8 cellular contexts compared by ENCODE assay signal in the genomic region with DNA sequence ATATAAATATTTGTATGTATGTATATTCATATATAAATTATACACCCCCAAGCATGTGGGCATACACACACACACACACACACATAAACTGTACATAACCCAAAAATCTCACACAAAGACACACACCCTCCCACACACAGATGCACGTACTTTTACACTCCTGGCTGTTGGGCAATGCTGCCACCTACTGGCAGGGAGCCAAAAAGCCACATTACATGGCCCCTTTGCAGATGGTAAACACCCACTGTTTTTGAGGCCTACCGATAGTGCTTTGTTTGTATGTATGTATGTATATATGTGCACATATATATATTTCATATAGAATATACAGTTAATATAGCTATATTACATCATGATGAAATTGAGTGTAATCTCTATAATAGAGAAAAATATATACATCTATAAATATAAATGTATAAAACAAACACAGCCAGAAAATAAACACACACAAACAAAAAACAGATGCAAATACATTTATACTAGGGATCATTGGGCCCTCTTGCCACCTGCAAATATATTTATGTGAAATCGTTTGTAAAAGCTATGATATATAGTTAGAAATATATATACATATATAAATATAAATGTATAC.
A peak's percentile ranks its signal among the peaks of the same experiment; 100 is the strongest.
DNase-seq lines count a peak whose midpoint lies in the region; FAIRE-seq and TF ChIP-seq lines count a peak whose summit lies in the region.

No MANE protein-coding gene starts in this region.

- peaks cover 2% of the 10 kb centered on the region for H3K9me3 Mint-ChIP-seq in glutamatergic neuron (ENCODE audit: unreplicated experiment)

- H4K20me1 ChIP-seq in Loucy (ENCODE audit: insufficient read depth, low read length, poor library complexity, severe bottlenecking) = no peaks in the 10 kb centered on the region

- no peak overlapping the region for H2AFZ ChIP-seq in Loucy (ENCODE audit: low read length)

- DNase-seq in GF-D8 (lab: John Stamatoyannopoulos, UW) = peak; percentile 46
- DNase-seq in H4 (ENCODE audit: low spot score) = peak; percentile 67
- peak; percentile 25 to 62 for DNase-seq in SJSA1 (ENCODE audit: low read depth in 1 of 2, low spot score in 2 of 2)
- DNase-seq in activated naive CD4-positive, alpha-beta T cell treated with Interleukin-2 at 50 U/mL for 16 hours = peak; percentile 86
- peak; percentile 88 for DNase-seq in glutamatergic neuron
- peak; percentile 88 for DNase-seq in posterior vena cava (ENCODE audit: low spot score)
- DNase-seq in urothelium cell line (ENCODE audit: low spot score) = peak; percentile 66

- H3K9ac ChIP-seq in Loucy (ENCODE audit: low read depth, low read length, poor library complexity, severe bottlenecking) = no peak overlapping the region

- peak; percentile 82 for FAIRE-seq in urothelium cell line (lab: Jason Lieb, UNC)

- H3K4me1 Mint-ChIP-seq in glutamatergic neuron (ENCODE audit: low read depth, unreplicated experiment) = peaks cover 21% of the 10 kb centered on the region

- no peaks in the 10 kb centered on the region for H3F3A ChIP-seq in Loucy (ENCODE audit: low read depth)

- no peak overlapping the region for H3K4me3 ChIP-seq in Loucy (ENCODE audit: low read length, poor library complexity, severe bottlenecking)
- no peak overlapping the region for H3K4me3 ChIP-seq in SJSA1

- H3K9me2 ChIP-seq in Loucy (replicated peaks; ENCODE audit: low read depth, low read length) = no peaks in the 10 kb centered on the region

- H3K27ac Mint-ChIP-seq in glutamatergic neuron (ENCODE audit: unreplicated experiment) = peak overlapping the region; percentile 64

- H3K36me3 ChIP-seq in Loucy (ENCODE audit: insufficient read depth, low read length) (no peaks in the 10 kb centered on the region), SJSA1 (no peaks in the 10 kb centered on the region)

- no peak overlapping the region for H3K4me2 ChIP-seq in Loucy (ENCODE audit: low read depth, low read length, poor library complexity, severe bottlenecking)

- no peaks in the 10 kb centered on the region for H3K4me1 ChIP-seq in Loucy (ENCODE audit: insufficient read depth, low read length, poor library complexity, severe bottlenecking)
- no peaks in the 10 kb centered on the region for H3K4me1 ChIP-seq in SJSA1 (replicated peaks)

- H3K27me3 ChIP-seq in Loucy (ENCODE audit: insufficient read depth, low read length, poor library complexity, severe bottlenecking) (no peaks in the 10 kb centered on the region), SJSA1 (replicated peaks) (no peaks in the 10 kb centered on the region)

- H3K27me3 Mint-ChIP-seq in glutamatergic neuron (ENCODE audit: unreplicated experiment) = peaks cover 12% of the 10 kb centered on the region

- no peaks in the 10 kb centered on the region for H3K9me3 ChIP-seq in Loucy (ENCODE audit: insufficient read depth, low read depth, low read length)
- no peaks in the 10 kb centered on the region for H3K9me3 ChIP-seq in SJSA1 (replicated peaks)

- intact Hi-C loops in posterior vena cava (cut with DNase I) = no loop called here

- no peaks in the 10 kb centered on the region for H3K79me2 ChIP-seq in Loucy (ENCODE audit: insufficient read depth, low read length)

- peak; percentile 91 for TF ChIP-seq CTCF in Loucy (conservative IDR thresholded peaks at IDR 0.05; ENCODE audit: low read length)
- TF ChIP-seq CTCF in glutamatergic neuron (IDR thresholded peaks at IDR 0.05; ENCODE audit: partially characterized antibody, unreplicated experiment) = peak; percentile 84

- peak overlapping the region; percentile 60 for H3K4me3 Mint-ChIP-seq in glutamatergic neuron (ENCODE audit: unreplicated experiment)

- no peak overlapping the region for H3K27ac ChIP-seq in SJSA1

- no peaks in the 10 kb centered on the region for H3K36me3 Mint-ChIP-seq in glutamatergic neuron (ENCODE audit: unreplicated experiment)
